38 cellular contexts compared by ENCODE assay signal in the genomic region with DNA sequence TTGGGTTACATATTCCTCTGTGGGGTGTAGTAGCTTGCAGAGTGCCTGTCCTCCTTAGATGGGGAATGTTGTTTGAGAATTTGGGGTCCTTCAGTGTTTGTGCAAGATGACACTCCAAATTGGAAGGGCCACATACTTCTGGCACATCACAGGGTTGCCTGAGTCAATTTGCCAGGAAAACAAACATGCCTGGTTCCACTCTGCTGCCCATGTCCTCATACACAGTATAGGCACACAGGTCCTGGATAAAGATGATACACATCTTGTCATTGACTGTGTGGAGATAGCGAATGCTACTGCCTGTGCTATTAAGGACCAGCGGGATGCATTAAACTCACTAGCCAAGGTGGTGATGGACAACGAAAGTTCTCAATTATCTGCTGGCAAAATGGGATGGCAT. TPM values are rescaled to one million over a fixed set of nuclear protein-coding genes. Genes with fewer than 3 reads are reported as not detected.
"Had no signal": no experiment of that assay in that cellular context is flagged by ENCODE, and none has a peak within 500 bp of the region (broad histone marks: within the 10 kb centered on the region; RNA-seq: fewer than 3 reads in every experiment).

No MANE protein-coding gene starts in this region.

- H3K9me3 ChIP-seq: MG63 had no signal

- DNase-seq: Karpas-422, Kasumi-1, KG1, MG63, MM.1S, MV-4-11, NCI-H1048, NCI-H1092, NCI-H1092 treated with DMSO at 0.1 percent for 48 hours, NCI-H1105, NCI-H1105 treated with DMSO at 0.1 percent for 48 hours, NCI-H1417, NCI-H1417 treated with DMSO at 0.1 percent for 48 hours, NCI-H1436, NCI-H1436 treated with DMSO at 0.1 percent for 48 hours, NCI-H146, NCI-H1694, NCI-H1694 treated with DMSO at 0.1 percent for 48 hours, NCI-H187, NCI-H187 treated with DMSO at 0.1 percent for 48 hours, NCI-H1930, NCI-H2029, NCI-H2029 treated with DMSO at 0.1 percent for 48 hours, NCI-H2081, NCI-H2081 treated with DMSO at 0.1 percent for 48 hours, NCI-H2107, NCI-H2171, NCI-H2171 treated with DMSO at 0.1 percent for 48 hours, NCI-H2227 treated with DMSO at 0.1 percent for 48 hours, NCI-H226, NCI-H345, NCI-H446, NCI-H446 treated with DMSO at 0.1 percent for 48 hours had no signal

- H3K4me3 ChIP-seq: MG63 had no signal

- H3K36me3 ChIP-seq: MG63 had no signal

- H3K9ac ChIP-seq: KMS-11 had no signal

- H3K27ac ChIP-seq: KMS-11 had no signal

- H3K4me2 ChIP-seq: KMS-11 had no signal

- H3K27me3 ChIP-seq: MG63 had no signal

RNA-seq across cellular contexts. Expression of gene CLRN2, which starts 50.9 kb away (rescaled TPM):
- total RNA-seq: LHCN-M2, M059J, MCF 10A, NCI-H460 had no signal
